Comparison of ENCODE assay signal across 8 cellular contexts in genomic region chr20:18224968-18225568, GRCh38.
DNase-seq lines count a peak whose midpoint lies in the region; ATAC-seq and TF ChIP-seq lines count a peak whose summit lies in the region.

No MANE protein-coding gene starts in this region.

- H3K4me1 Mint-ChIP-seq in type B pancreatic cell (ENCODE audit: unreplicated experiment): peaks cover 36% of the 10 kb centered on the region
- no peaks in the 10 kb centered on the region for H3K4me1 Mint-ChIP-seq in naive thymus-derived CD8-positive, alpha-beta T cell

- H3K36me3 Mint-ChIP-seq in type B pancreatic cell: no peaks in the 10 kb centered on the region
- H3K36me3 Mint-ChIP-seq in naive thymus-derived CD8-positive, alpha-beta T cell: no peaks in the 10 kb centered on the region

- peak overlapping the region; percentile 72 for H3K27ac Mint-ChIP-seq in type B pancreatic cell
- no peak overlapping the region for H3K27ac Mint-ChIP-seq in naive thymus-derived CD8-positive, alpha-beta T cell

- no peak overlapping the region for H3K4me3 ChIP-seq in choroid plexus epithelial cell (ENCODE audit: low read depth, low read length)

- peaks cover 8% of the 10 kb centered on the region for H3K9me3 Mint-ChIP-seq in type B pancreatic cell
- no peaks in the 10 kb centered on the region for H3K9me3 Mint-ChIP-seq in naive thymus-derived CD8-positive, alpha-beta T cell

- TF ChIP-seq CTCF in choroid plexus epithelial cell (conservative IDR thresholded peaks at IDR 0.05; ENCODE audit: low read depth, low read length) (no peak), type B pancreatic cell (conservative IDR thresholded peaks at IDR 0.05) (no peak)

- ATAC-seq in activated CD4-positive, CD25-positive, alpha-beta regulatory T cell treated with anti-CD3 and anti-CD28 coated beads, Interleukin-2, amount 50 U/mL, for 24 hours: no peak
- no peak for ATAC-seq in naive thymus-derived CD8-positive, alpha-beta T cell

- H3K27me3 Mint-ChIP-seq in type B pancreatic cell: no peaks in the 10 kb centered on the region
- H3K27me3 Mint-ChIP-seq in naive thymus-derived CD8-positive, alpha-beta T cell: peaks cover 3 to 52% (median 9%) of the 10 kb centered on the region in 5 donors

- POLR2A ChIA-PET in naive thymus-derived CD8-positive, alpha-beta T cell (lab: Charles Lee): no interaction called here

- peak overlapping the region; percentile 39 for H3K4me3 Mint-ChIP-seq in type B pancreatic cell
- H3K4me3 Mint-ChIP-seq in naive thymus-derived CD8-positive, alpha-beta T cell: no peak overlapping the region

- DNase-seq in DMS53 (lab: John Stamatoyannopoulos, UW): peak; percentile 17
- no peak for DNase-seq in DMS53 treated with DMSO at 0.1 percent for 48 hours (lab: John Stamatoyannopoulos, UW; ENCODE audit: unreplicated experiment)
- peak; percentile 63 for DNase-seq in choroid plexus epithelial cell (ENCODE audit: low read depth)
- DNase-seq in kidney tubule cell (ENCODE audit: low spot score): peak; percentile 72
- no peak for DNase-seq in type B pancreatic cell (ENCODE audit: extremely low spot score, unreplicated experiment)
- DNase-seq in germinal center (ENCODE audit: low spot score): no peak
- DNase-seq in naive thymus-derived CD8-positive, alpha-beta T cell: no peak

Comparison
In these comparisons a context has a peak if more than half of its experiments do, and no peak if none do; other contexts are left out.
1. DNase-seq: peak in DMS53 (single experiment), choroid plexus epithelial cell (single experiment) and kidney tubule cell (single experiment); none in DMS53 treated with DMSO at 0.1 percent for 48 hours (single experiment), type B pancreatic cell (single experiment), germinal center (single experiment) and naive thymus-derived CD8-positive, alpha-beta T cell (0 of 10).